Comparison of ENCODE assay signal across 1 cellular context in genomic region chr5:43192558-43193170, GRCh38.
TF ChIP-seq lines count a peak whose summit lies in the region.

No MANE protein-coding gene starts in this region.

TF ChIP-seq in HepG2, 621 proteins besides CTCF, POLR2A, EP300 and RAD21 (continued from another document and continues in another):
- TF ChIP-seq MYPOP (CRISPR knock-in tag; IDR thresholded peaks at IDR 0.05) (peak; percentile 99), GMEB1 (CRISPR knock-in tag; IDR thresholded peaks at IDR 0.05; ENCODE audit: borderline replicate concordance) (peak; percentile 10; the same call in 1 of the 2 replicates), ZHX1 (CRISPR knock-in tag; IDR thresholded peaks at IDR 0.05; ENCODE audit: low read depth) (no peak), FOXA1 (IDR thresholded peaks at IDR 0.05) (no peak), FOXA1 (CRISPR knock-in tag; IDR thresholded peaks at IDR 0.05) (0 out of 2 replicates have a peak, but pooled peaks have one; percentile 7), DZIP1 (CRISPR knock-in tag; IDR thresholded peaks at IDR 0.05) (no peak), HNRNPL (IDR thresholded peaks at IDR 0.05; ENCODE audit: low read depth, low read length) (no peak), MAZ (IDR thresholded peaks at IDR 0.05; ENCODE audit: borderline replicate concordance, low read depth, low read length) (no peak), MAZ (CRISPR knock-in tag; IDR thresholded peaks at IDR 0.05; ENCODE audit: low read depth) (peak; percentile 6; the same call in 1 of the 2 replicates), KDM5B (CRISPR knock-in tag; IDR thresholded peaks at IDR 0.05; ENCODE audit: borderline replicate concordance) (peak; percentile 44; the same call in 1 of the 2 replicates), ZNF549 (CRISPR knock-in tag; IDR thresholded peaks at IDR 0.05) (no peak), PBX3 (CRISPR knock-in tag; IDR thresholded peaks at IDR 0.05; ENCODE audit: borderline replicate concordance) (no peak), ZFP82 (CRISPR knock-in tag; IDR thresholded peaks at IDR 0.05; ENCODE audit: borderline replicate concordance) (no peak), TOPORS (CRISPR knock-in tag; IDR thresholded peaks at IDR 0.05) (no peak), ZNF552 (CRISPR knock-in tag; IDR thresholded peaks at IDR 0.05; ENCODE audit: borderline replicate concordance) (no peak), JUNB (CRISPR knock-in tag; IDR thresholded peaks at IDR 0.05; ENCODE audit: borderline replicate concordance) (no peak), TAF15 (IDR thresholded peaks at IDR 0.05; ENCODE audit: low read depth, low read length, poor library complexity, severe bottlenecking) (no peak), ZUFSP (CRISPR knock-in tag; IDR thresholded peaks at IDR 0.05; ENCODE audit: borderline replicate concordance) (no peak), ZNF574 (CRISPR knock-in tag; IDR thresholded peaks at IDR 0.05) (no peak), ISX (CRISPR knock-in tag; conservative IDR thresholded peaks at IDR 0.05) (no peak), ZBTB10 (CRISPR knock-in tag; IDR thresholded peaks at IDR 0.05; ENCODE audit: borderline replicate concordance) (no peak), MTA1 (CRISPR knock-in tag; IDR thresholded peaks at IDR 0.05; ENCODE audit: borderline replicate concordance) (peak; percentile 19; the same call in 1 of the 2 replicates), CHD2 (IDR thresholded peaks at IDR 0.05; ENCODE audit: low read depth, low read length) (no peak), ZSCAN5A (CRISPR knock-in tag; IDR thresholded peaks at IDR 0.05; ENCODE audit: borderline replicate concordance) (no peak), TRIM24 (CRISPR knock-in tag; IDR thresholded peaks at IDR 0.05) (no peak), ZBTB2 (CRISPR knock-in tag; IDR thresholded peaks at IDR 0.05; ENCODE audit: low read depth) (no peak), ETS1 (CRISPR knock-in tag; IDR thresholded peaks at IDR 0.05) (no peak), KAT7 (CRISPR knock-in tag; IDR thresholded peaks at IDR 0.05; ENCODE audit: borderline replicate concordance) (no peak), KMT2B (CRISPR knock-in tag; IDR thresholded peaks at IDR 0.05) (no peak)
